ENCODE assay signal across 8 cellular contexts in the genomic region with DNA sequence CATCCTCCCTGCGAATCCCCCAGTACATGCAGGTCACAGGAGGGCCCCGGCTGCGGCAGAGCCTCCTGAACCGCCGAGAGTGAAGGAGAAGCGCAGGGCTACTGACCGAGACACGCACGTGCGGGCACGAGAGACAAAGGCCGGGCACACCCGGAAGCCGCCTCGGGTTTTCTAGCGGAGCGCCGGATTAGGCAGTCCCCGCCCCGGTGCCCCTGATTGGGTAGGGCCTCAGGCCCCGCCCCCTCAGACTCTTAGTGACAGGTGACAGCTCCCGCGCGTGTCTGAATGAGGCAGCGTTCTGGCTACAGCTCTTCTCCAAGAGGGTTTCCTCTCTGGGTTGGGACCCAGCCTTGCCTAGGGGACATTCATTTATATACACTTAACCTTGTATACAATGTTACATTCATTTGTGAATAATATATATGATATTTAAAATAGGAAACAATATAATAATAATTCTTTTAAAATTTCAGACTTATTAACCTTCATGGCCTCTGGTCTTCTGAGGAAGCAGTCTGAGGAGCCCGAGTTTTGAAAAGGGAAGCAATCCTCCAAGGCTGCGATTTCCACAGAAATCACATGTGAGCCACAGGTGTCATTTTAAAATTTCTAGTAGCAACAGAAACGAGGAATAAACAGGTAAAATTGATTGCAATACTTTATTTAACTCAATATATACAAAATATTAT. TPM values are rescaled to one million over a fixed set of nuclear protein-coding genes. Genes with fewer than 3 reads are reported as not detected.
DNase-seq lines count a peak whose midpoint lies in the region; ATAC-seq, FAIRE-seq and TF ChIP-seq lines count a peak whose summit lies in the region.
"Not testable (repeated sequence)": the region's sequence is repeated elsewhere in the genome, so short reads cannot be mapped to it uniquely, and the experiment has no call there.

ZNF124 (minus strand) TSS at position 146 of the 689 bp plus-strand sequence; CDS start at position 3, 143 bp downstream.

- intact Hi-C loops in activated B cell treated with CpG ODN at 0.5 μM for 24 hours (cut with micrococcal nuclease), result loop anchor here (2.0 to 5.0 kb wide), 2 partner anchors 39 to 240 kb away; partner anchors contain the start of gene AHCTF1

- H3K36me3 Mint-ChIP-seq in activated B cell treated with CpG ODN at 0.5 μM for 24 hours (ENCODE audit: low read depth) (peaks cover 14% of the 10 kb centered on the region), endodermal cell (ENCODE audit: low read depth) (peaks cover 29% of the 10 kb centered on the region)

- H3K4me1 Mint-ChIP-seq in activated B cell treated with CpG ODN at 0.5 μM for 24 hours (peaks cover 23% of the 10 kb centered on the region), endodermal cell (peaks cover 13% of the 10 kb centered on the region)

- H3K9me3 ChIP-seq in endodermal cell (ENCODE audit: control insufficient read depth, low read length), result peaks cover 17% of the 10 kb centered on the region

- H3K4me3 ChIP-seq in endodermal cell (ENCODE audit: low read length), result not testable (repeated sequence)

- not testable (repeated sequence) for H3K4me3 Mint-ChIP-seq in activated B cell treated with CpG ODN at 0.5 μM for 24 hours, endodermal cell

- H3K4me1 ChIP-seq in endodermal cell (ENCODE audit: control insufficient read depth, insufficient read depth, low read length), result not testable (repeated sequence)

- not testable (repeated sequence) for H3K27ac Mint-ChIP-seq in activated B cell treated with CpG ODN at 0.5 μM for 24 hours, endodermal cell

- not testable (repeated sequence) for H3K27me3 ChIP-seq in endodermal cell (ENCODE audit: control insufficient read depth, insufficient read depth, low read length, poor library complexity, severe bottlenecking)

- H3K9me3 Mint-ChIP-seq in activated B cell treated with CpG ODN at 0.5 μM for 24 hours, result not testable (repeated sequence)
- H3K9me3 Mint-ChIP-seq in endodermal cell, result peaks cover 21% of the 10 kb centered on the region

- WGBS in endodermal cell (ENCODE audit: insufficient coverage in 1 of 2, insufficient read length in 1 of 2), 2 experiments, result 74 to 100% methylated on average over 2 of the region's 28 CpGs

- not testable (repeated sequence) for H3K27ac ChIP-seq in endodermal cell (ENCODE audit: low read depth, low read length)

- TF ChIP-seq CTCF in activated B cell treated with CpG ODN at 0.5 μM for 24 hours (IDR thresholded peaks at IDR 0.05); endodermal cell (conservative IDR thresholded peaks at IDR 0.05): not testable (repeated sequence)

- DNase-seq in NCI-H1417 treated with DMSO at 0.1 percent for 48 hours (lab: John Stamatoyannopoulos, UW) (peak; percentile 24), medulla oblongata (ENCODE audit: extremely low spot score) (peak; percentile 46)
- DNase-seq in activated B cell treated with CpG ODN at 0.5 μM for 24 hours; endodermal cell; stimulated activated naive CD8-positive, alpha-beta T cell treated with anti-CD3 and anti-CD28 coated beads, Interleukin-15, Interleukin-2, amounts not matched to agents 100 U/mL and 50 U/mL, for 24 hours: not testable (repeated sequence)

- ATAC-seq in GM21515 (IDR thresholded peaks at IDR 0.05; ENCODE audit: unreplicated experiment) (peak; percentile 99), HG03097 (IDR thresholded peaks at IDR 0.05; ENCODE audit: low FRiP score, unreplicated experiment) (peak; percentile 96), activated B cell treated with CpG ODN at 0.5 μM for 24 hours (ENCODE audit: low read depth) (peak; percentile 99)
- peak; percentile 99 for ATAC-seq in stimulated activated naive CD8-positive, alpha-beta T cell treated with anti-CD3 and anti-CD28 coated beads, Interleukin-15, Interleukin-2, amounts not matched to agents 100 U/mL and 50 U/mL, for 24 hours

- POLR2A ChIA-PET in activated B cell treated with CpG ODN at 0.5 μM for 24 hours (lab: Charles Lee), result not testable (repeated sequence)

- H3K27me3 Mint-ChIP-seq in activated B cell treated with CpG ODN at 0.5 μM for 24 hours, result not testable (repeated sequence)
- peaks cover 14% of the 10 kb centered on the region for H3K27me3 Mint-ChIP-seq in endodermal cell (ENCODE audit: insufficient read depth)

- peaks cover 20% of the 10 kb centered on the region for H3K36me3 ChIP-seq in endodermal cell (ENCODE audit: control insufficient read depth, insufficient read depth, low read length)

- CTCF ChIA-PET in activated B cell treated with CpG ODN at 0.5 μM for 24 hours (lab: Charles Lee), result not testable (repeated sequence)

- H3K9ac ChIP-seq in endodermal cell (ENCODE audit: extremely low read depth, low read length, poor library complexity, severe bottlenecking), result not testable (repeated sequence)

- FAIRE-seq in G401.6 (lab: Jason Lieb, UNC), result peak; percentile 95

RNA-seq across cellular contexts. Expression of gene ZNF124, which starts in this region (rescaled TPM):
- total RNA-seq in activated B cell treated with CpG ODN at 0.5 μM for 24 hours, result 33.7 and 39.1 TPM in 2 replicates
- 100 to 1,000 TPM in 1 of 2 donors, 10 to 100 TPM in 1; 93.3 to 101 TPM for total RNA-seq in endodermal cell
- polyA plus RNA-seq in endodermal cell (2013, experiment 1 of 2), result 23.5 TPM
- 28.3 TPM for polyA plus RNA-seq in endodermal cell (2013, experiment 2 of 2)
